In the genomic region with DNA sequence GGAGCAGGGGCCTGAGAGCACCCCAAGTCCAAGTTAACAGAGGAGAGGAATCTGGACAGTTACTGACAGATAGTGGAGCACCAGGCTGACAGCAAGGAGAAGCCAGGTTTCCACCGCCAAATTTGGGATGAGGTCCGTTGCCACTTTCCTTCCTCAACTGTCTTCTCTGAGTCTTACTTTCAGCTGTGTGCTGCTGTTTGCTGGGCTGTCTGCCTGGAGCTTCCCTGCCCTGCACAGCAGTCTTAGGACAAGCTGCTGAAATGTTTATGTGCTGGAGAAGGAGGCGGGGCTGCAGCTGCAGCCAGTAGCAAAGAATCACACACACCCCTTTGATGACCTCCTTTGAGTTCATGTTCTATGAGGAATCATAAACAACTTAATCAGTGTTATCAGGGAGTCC, we compare ENCODE assay signal across 20 cellular contexts. TPM values are rescaled to one million over a fixed set of nuclear protein-coding genes. Genes with fewer than 3 reads are reported as not detected.
DNase-seq lines count a peak whose midpoint lies in the region; ATAC-seq, FAIRE-seq and TF ChIP-seq lines count a peak whose summit lies in the region.
"Had no signal": no experiment of that assay in that cellular context is flagged by ENCODE, and none has a peak within 500 bp of the region (broad histone marks: within the 10 kb centered on the region; RNA-seq: fewer than 3 reads in every experiment).

No MANE protein-coding gene starts in this region.

- 60% methylated on average over 3 of the region's 3 CpGs for WGBS in HepG2 (ENCODE audit: low lambda C conversion rate)
- 33% methylated on average over 3 of the region's 3 CpGs; no CpG with 5 or more reads in 1 of the 2 donors for WGBS in transverse colon (ENCODE audit: low coverage in 1 of 2), 2 donors

- peak; percentile 72 for DNase-seq in LoVo (ENCODE audit: low spot score)
- peak; percentile 45 for DNase-seq in bronchial epithelial cell (ENCODE audit: low read depth)
- no peak for DNase-seq in HepG2 (ENCODE audit: low spot score)
- DNase-seq in transverse colon = peak; percentile 78
- no peak for DNase-seq in inferior parietal cortex (ENCODE audit: extremely low spot score)
- DNase-seq in GM19238 (ENCODE audit: insufficient read length, low spot score) = no peak
- DNase-seq: activated CD4-positive, alpha-beta T cell treated with anti-CD3 and anti-CD28 coated beads for 36 hours; activated naive CD8-positive, alpha-beta T cell treated with anti-CD3 and anti-CD28 coated beads for 36 hours; DND-41; effector CD8-positive, alpha-beta T cell; NCI-H187; NCI-H774; occipital lobe; spleen; stimulated activated naive CD4-positive, alpha-beta T cell treated with Interleukin-2 at 50 U/mL for 16 hours had no signal

- no peak for TF ChIP-seq RAD21 in HepG2 (CRISPR knock-in tag; IDR thresholded peaks at IDR 0.05)

- H3K36me3 ChIP-seq in bronchial epithelial cell (ENCODE audit: control insufficient read depth, insufficient read depth, low read length) (no peaks in the 10 kb centered on the region), HepG2 (replicated peaks in 1 of 2; ENCODE audit: control insufficient read depth in 1 of 2, insufficient read depth in 2 of 2, low read length in 2 of 2) (no peaks in the 10 kb centered on the region), transverse colon (no peaks in the 10 kb centered on the region)
- H3K36me3 ChIP-seq: cardiac muscle cell, spleen had no signal

- TF ChIP-seq EP300 in HepG2 (IDR thresholded peaks at IDR 0.05; ENCODE audit: low read depth in 2 of 2, low read length in 2 of 2) (no peak), HepG2 (CRISPR knock-in tag; IDR thresholded peaks at IDR 0.05; ENCODE audit: borderline replicate concordance) (no peak), transverse colon (IDR thresholded peaks at IDR 0.05; ENCODE audit: low read depth) (no peak)

- H3K27ac ChIP-seq in HepG2 (ENCODE audit: extremely low read length, insufficient read depth, low read length) (no peak overlapping the region), transverse colon (peak overlapping the region; percentile 64 to 84 (median 79))
- H3K27ac ChIP-seq: cardiac muscle cell, spleen had no signal

- no peak for TF ChIP-seq CTCF in bronchial epithelial cell (IDR thresholded peaks at IDR 0.05; ENCODE audit: insufficient read depth, low read length, severe bottlenecking)
- no peak for TF ChIP-seq CTCF in HepG2 (CRISPR knock-in tag; IDR thresholded peaks at IDR 0.05)
- TF ChIP-seq CTCF in transverse colon (IDR thresholded peaks at IDR 0.05) = no peak

- H3K9me3 ChIP-seq in HepG2 (ENCODE audit: low read length) (no peaks in the 10 kb centered on the region), transverse colon (no peaks in the 10 kb centered on the region)
- H3K9me3 ChIP-seq: spleen had no signal

- ATAC-seq in HepG2 (peak; percentile 64; the same call in 2 of the 3 replicates), GM21576 (IDR thresholded peaks at IDR 0.05; ENCODE audit: unreplicated experiment) (no peak)
- ATAC-seq: activated CD4-positive, alpha-beta T cell treated with anti-CD3 and anti-CD28 coated beads for 36 hours had no signal

- H3K27me3 ChIP-seq in bronchial epithelial cell (ENCODE audit: control insufficient read depth, insufficient read depth, low read length) (no peaks in the 10 kb centered on the region), HepG2 (ENCODE audit: control insufficient read depth in 1 of 2, insufficient read depth in 2 of 2, low read length in 2 of 2) (no peaks in the 10 kb centered on the region), transverse colon (no peaks in the 10 kb centered on the region)
- H3K27me3 ChIP-seq: cardiac muscle cell had no signal

- in situ Hi-C loops in HepG2 (cut with HindIII; ENCODE audit: extremely low pct_ligation_motif_present, low pct_unique_long_range_greater_than_20kb) = no loop called here
- in situ Hi-C loops in transverse colon (cut with MboI; ENCODE audit: low pct_ligation_motif_present in 1 of 4, low pct_unique_long_range_greater_than_20kb in 1 of 4, low sequenced_read_pairs in 3 of 4) = no loop called here

- H2AFZ ChIP-seq in HepG2 (ENCODE audit: low read length) = no peak overlapping the region

- no TSS peak for BruUV-seq in HepG2 (replicated peaks; lab: Mats Ljungman, UMichigan)

- intact Hi-C loops in HepG2 (cut with micrococcal nuclease; ENCODE audit: unreplicated experiment) = no loop called here
- intact Hi-C loops in transverse colon (cut with DNase I; ENCODE audit: low total_unique reads) = no loop called here

- no peak overlapping the region for H3K9ac ChIP-seq in HepG2 (ENCODE audit: insufficient read depth, low read depth, low read length)

- H4K20me1 ChIP-seq in HepG2 (ENCODE audit: insufficient read depth, low read length) = no peaks in the 10 kb centered on the region

- TF ChIP-seq POLR2A in HepG2 (IDR thresholded peaks at IDR 0.05; ENCODE audit: insufficient read depth in 1 of 2, low read depth in 2 of 2, low read length in 2 of 2) (no peak), transverse colon (IDR thresholded peaks at IDR 0.05) (peak; percentile 91)

- peak overlapping the region; percentile 53 for H3K4me2 ChIP-seq in HepG2 (ENCODE audit: low read depth, low read length)

- CTCF ChIA-PET in HepG2 (lab: Yijun Ruan, JAX; ENCODE audit: low intra/inter-chr PET ratio, low total read pairs) = no interaction called here

- H3K4me1 ChIP-seq in HepG2 (ENCODE audit: insufficient read depth, low read length) = peaks cover 39% of the 10 kb centered on the region
- H3K4me1 ChIP-seq in transverse colon = peaks cover 4 to 23% (median 10%) of the 10 kb centered on the region in 4 donors
- H3K4me1 ChIP-seq: spleen had no signal

- POLR2A ChIA-PET in HepG2 (lab: Yijun Ruan, JAX) = interaction anchor here (1.8 kb wide), 1 partner anchor 10 kb away, joined by 4 read pairs; no protein-coding TSS in a partner anchor

- H3K79me2 ChIP-seq in HepG2 (ENCODE audit: insufficient read depth, low read length) = no peaks in the 10 kb centered on the region

- FAIRE-seq in bronchial epithelial cell (lab: Jason Lieb, UNC) (no peak), HepG2 (lab: Jason Lieb, UNC) (peak; percentile 46)

- H3K4me3 ChIP-seq in bronchial epithelial cell (ENCODE audit: low read depth, low read length) = no peak overlapping the region
- H3K4me3 ChIP-seq in HepG2 (replicated peaks in 1 of 3; ENCODE audit: insufficient read depth in 1 of 3, low read depth in 2 of 3, low read length in 3 of 3) = no peak overlapping the region
- H3K4me3 ChIP-seq in transverse colon = no peak overlapping the region
- H3K4me3 ChIP-seq: cardiac muscle cell, spleen had no signal

RNA-seq across cellular contexts. Expression of gene CYP3A7, which starts 17.4 kb away (rescaled TPM):
- total RNA-seq in bronchial epithelial cell = not detected in 2 replicates
- 6.4 and 6.6 TPM in 2 replicates for total RNA-seq in HepG2 (2016; rRNA removed; fragmentation: Illumina TruSeq; extraction: Trizol)
- total RNA-seq in HepG2 (2016; cell fraction: cytosol; rRNA removed; fragmentation: Illumina TruSeq; extraction: Trizol; ENCODE audit: low read depth) = 1.1 and 1.4 TPM in 2 replicates
- 5.7 and 6.4 TPM in 2 replicates for total RNA-seq in HepG2 (2016; cell fraction: insoluble cytoplasmic fraction; rRNA removed; fragmentation: Illumina TruSeq; extraction: Trizol)
- 2.3 and 2.5 TPM in 2 replicates for total RNA-seq in HepG2 (2016; cell fraction: membrane; rRNA removed; fragmentation: Illumina TruSeq; extraction: Trizol)
- 6.7 and 7.7 TPM in 2 replicates for total RNA-seq in HepG2 (2016; cell fraction: nucleus; rRNA removed; fragmentation: Illumina TruSeq; extraction: Trizol)
- polyA plus RNA-seq in HepG2 (2011; rRNA removed) = 5.7 and 5.8 TPM in 2 replicates
- polyA plus RNA-seq in HepG2 (2011; cell fraction: cytosol; rRNA removed) = 1.5 and 3.1 TPM in 2 replicates
- polyA plus RNA-seq in HepG2 (2011; cell fraction: nucleus; rRNA removed) = 5.9 and 6.8 TPM in 2 replicates
- polyA plus RNA-seq in HepG2 (2012) = 10.4 and 10.9 TPM in 2 replicates
- polyA plus RNA-seq in HepG2 (2016; cell fraction: cytosol; fragmentation: Illumina TruSeq; extraction: Trizol; ENCODE audit: low read depth) = 0.79 and 0.80 TPM in 2 replicates
- polyA plus RNA-seq in HepG2 (2016; cell fraction: insoluble cytoplasmic fraction; fragmentation: Illumina TruSeq; extraction: Trizol; ENCODE audit: low read depth) = 5.8 and 6.0 TPM in 2 replicates
- 1.9 and 2.2 TPM in 2 replicates for polyA plus RNA-seq in HepG2 (2016; cell fraction: membrane; fragmentation: Illumina TruSeq; extraction: Trizol; ENCODE audit: low read depth)
- polyA plus RNA-seq in HepG2 (2016; cell fraction: nucleus; fragmentation: Illumina TruSeq; extraction: Trizol; ENCODE audit: insufficient read depth, low read depth) = 7.5 and 7.8 TPM in 2 replicates
- 0.38 TPM in 1 of 2 replicates, not detected in the other for polyA minus RNA-seq in HepG2 (2011; rRNA and poly(A)+ RNA removed; ENCODE audit: low replicate concordance)
- 1.8 and 1.9 TPM in 2 replicates for polyA minus RNA-seq in HepG2 (2011; cell fraction: cytosol; rRNA and poly(A)+ RNA removed)
- 5.2 and 8.2 TPM in 2 replicates for polyA minus RNA-seq in HepG2 (2011; cell fraction: nucleus; rRNA and poly(A)+ RNA removed)
- total RNA-seq in transverse colon = 1 to 10 TPM in 1 of 4 donors, under 1 TPM in 2, not detected in 1; 0.95 to 3.0 (median 0.96) TPM
- total RNA-seq: activated CD4-positive, alpha-beta T cell treated with anti-CD3 and anti-CD28 coated beads for 36 hours; activated naive CD8-positive, alpha-beta T cell treated with anti-CD3 and anti-CD28 coated beads for 36 hours; cardiac muscle cell; occipital lobe; RPMI7951; spleen; T-helper 2 cell treated with Interferon-gamma antibody and Interleukin-4, amounts not matched to agents 100 ng/mL and 5 ng/mL, for 36 hours had no signal
- polyA plus RNA-seq: CD14-positive monocyte, spleen had no signal

RNA-seq across cellular contexts. Expression of gene CYP3A4, which starts 31.6 kb away (rescaled TPM):
- total RNA-seq in bronchial epithelial cell (0.26 TPM in 1 of 2 replicates, not detected in the other), HepG2 (2016; rRNA removed; fragmentation: Illumina TruSeq; extraction: Trizol) (0.11 and 0.35 TPM in 2 replicates), transverse colon (10 to 100 TPM in 3 of 4 donors, not detected in 1; 10.0 to 44.9 (median 22.1) TPM)
- 0.09 TPM in 1 of 2 replicates, not detected in the other for total RNA-seq in HepG2 (2016; cell fraction: cytosol; rRNA removed; fragmentation: Illumina TruSeq; extraction: Trizol; ENCODE audit: low read depth)
- total RNA-seq in HepG2 (2016; cell fraction: insoluble cytoplasmic fraction; rRNA removed; fragmentation: Illumina TruSeq; extraction: Trizol) = 0.17 and 0.18 TPM in 2 replicates
- 0.25 and 0.28 TPM in 2 replicates for total RNA-seq in HepG2 (2016; cell fraction: membrane; rRNA removed; fragmentation: Illumina TruSeq; extraction: Trizol)
- 0.53 TPM in 1 of 2 replicates, not detected in the other for total RNA-seq in HepG2 (2016; cell fraction: nucleus; rRNA removed; fragmentation: Illumina TruSeq; extraction: Trizol)
- polyA plus RNA-seq in HepG2 (2011; rRNA removed) = 0.07 and 0.24 TPM in 2 replicates
- 0.07 and 0.10 TPM in 2 replicates for polyA plus RNA-seq in HepG2 (2011; cell fraction: cytosol; rRNA removed)
- 0.13 and 0.28 TPM in 2 replicates for polyA plus RNA-seq in HepG2 (2011; cell fraction: nucleus; rRNA removed)
- polyA plus RNA-seq in HepG2 (2012) = 0.32 and 0.55 TPM in 2 replicates
- 0.09 TPM in 1 of 2 replicates, not detected in the other for polyA plus RNA-seq in HepG2 (2016; cell fraction: cytosol; fragmentation: Illumina TruSeq; extraction: Trizol; ENCODE audit: low read depth)
- 0.21 and 0.24 TPM in 2 replicates for polyA plus RNA-seq in HepG2 (2016; cell fraction: insoluble cytoplasmic fraction; fragmentation: Illumina TruSeq; extraction: Trizol; ENCODE audit: low read depth)
- polyA plus RNA-seq in HepG2 (2016; cell fraction: membrane; fragmentation: Illumina TruSeq; extraction: Trizol; ENCODE audit: low read depth) = 0.07 and 0.09 TPM in 2 replicates
- 0.31 and 0.35 TPM in 2 replicates for polyA plus RNA-seq in HepG2 (2016; cell fraction: nucleus; fragmentation: Illumina TruSeq; extraction: Trizol; ENCODE audit: insufficient read depth, low read depth)
- 0.08 TPM in 1 of 2 replicates, not detected in the other for polyA minus RNA-seq in HepG2 (2011; rRNA and poly(A)+ RNA removed; ENCODE audit: low replicate concordance)
- not detected in 2 replicates for polyA minus RNA-seq in HepG2 (2011; cell fraction: cytosol; rRNA and poly(A)+ RNA removed)
- polyA minus RNA-seq in HepG2 (2011; cell fraction: nucleus; rRNA and poly(A)+ RNA removed) = 0.75 TPM in 1 of 2 replicates, not detected in the other
- total RNA-seq: activated CD4-positive, alpha-beta T cell treated with anti-CD3 and anti-CD28 coated beads for 36 hours; activated naive CD8-positive, alpha-beta T cell treated with anti-CD3 and anti-CD28 coated beads for 36 hours; cardiac muscle cell; occipital lobe; RPMI7951; spleen; T-helper 2 cell treated with Interferon-gamma antibody and Interleukin-4, amounts not matched to agents 100 ng/mL and 5 ng/mL, for 36 hours had no signal
- polyA plus RNA-seq: cardiac muscle cell, CD14-positive monocyte, spleen had no signal

Comparison
In these comparisons a context has a peak if more than half of its experiments do, and no peak if none do; other contexts are left out.
1. DNase-seq: peak in LoVo (single experiment), bronchial epithelial cell (single experiment) and transverse colon (single experiment); none in HepG2 (single experiment), inferior parietal cortex (single experiment) and GM19238 (single experiment).